In genomic region chr5:1667648-1668140, GRCh38 we compare ENCODE assay signal across 11 cellular contexts.
DNase-seq lines count a peak whose midpoint lies in the region; ATAC-seq, FAIRE-seq and TF ChIP-seq lines count a peak whose summit lies in the region.
"Had no signal": no experiment of that assay in that cellular context is flagged by ENCODE, and none has a peak within 500 bp of the region (broad histone marks: within the 10 kb centered on the region; RNA-seq: fewer than 3 reads in every experiment).

No MANE protein-coding gene starts in this region.

- H3K79me2 ChIP-seq in H1 (ENCODE audit: control insufficient read depth in 1 of 2, insufficient read depth in 2 of 2, low read length in 2 of 2): no peaks in the 10 kb centered on the region

- peak overlapping the region in 1 of 2 donors; percentile 55 for H3K4me3 Mint-ChIP-seq in stimulated activated naive CD8-positive, alpha-beta T cell treated with anti-CD3 and anti-CD28 coated beads, Interleukin-15, amount 100 ng/mL, for 72 hours
- H3K4me3 Mint-ChIP-seq in mesothelial cell of epicardium: peak overlapping the region; percentile 59
- H3K4me3 Mint-ChIP-seq: activated naive CD8-positive, alpha-beta T cell treated with anti-CD3 and anti-CD28 coated beads, Interleukin-2, amount 10 ng/mL, durations not matched to agents 7 days and 5 days had no signal

- H2AK5ac ChIP-seq in H1 (ENCODE audit: low read depth, low read length): no peak overlapping the region

- peak overlapping the region; percentile 39 to 69 (median 49) for H3K4me3 ChIP-seq in H1 (ENCODE audit: extremely low read depth in 1 of 4, insufficient read depth in 2 of 4, low read depth in 3 of 4, low read length in 4 of 4)
- H3K4me3 ChIP-seq: SJSA1 had no signal

- H3K9ac ChIP-seq in H1 (replicated peaks in 1 of 4; ENCODE audit: extremely low read depth in 1 of 4, low read depth in 3 of 4, low read length in 3 of 4): no peak overlapping the region; a peak in 1 of 7 replicates

- no peak overlapping the region for H3K27ac ChIP-seq in H1 (ENCODE audit: low read depth, low read length)
- H3K27ac ChIP-seq: SJSA1 had no signal

- H3K23ac ChIP-seq in H1 (ENCODE audit: insufficient read length): no peak overlapping the region

- H3K23me2 ChIP-seq in H1 (ENCODE audit: low read depth, low read length): peaks cover 7% of the 10 kb centered on the region; the same call in 1 of the 2 replicates

- TF ChIP-seq RAD21 in H1 (IDR thresholded peaks at IDR 0.05 in 1 of 2, conservative IDR thresholded peaks at IDR 0.05 in 1 of 2; ENCODE audit: low read depth in 2 of 2, low read length in 2 of 2): no peak

- H4K5ac ChIP-seq in H1 (ENCODE audit: insufficient read length, low read depth, low read length): no peak overlapping the region

- H4K8ac ChIP-seq in H1 (ENCODE audit: extremely low read depth, insufficient read depth, low read length): no peak overlapping the region

- peak overlapping the region; percentile 64 for H4K91ac ChIP-seq in H1 (replicated peaks; ENCODE audit: insufficient read length, low read length)

- H3K9me3 Mint-ChIP-seq in stimulated activated naive CD8-positive, alpha-beta T cell treated with anti-CD3 and anti-CD28 coated beads, Interleukin-15, amount 100 ng/mL, for 72 hours: no peaks in the 10 kb centered on the region
- H3K9me3 Mint-ChIP-seq in mesothelial cell of epicardium: peaks cover 6% of the 10 kb centered on the region
- H3K9me3 Mint-ChIP-seq: activated naive CD8-positive, alpha-beta T cell treated with anti-CD3 and anti-CD28 coated beads, Interleukin-2, amount 10 ng/mL, durations not matched to agents 7 days and 5 days had no signal

- no peaks in the 10 kb centered on the region for H3K36me3 ChIP-seq in H1 (ENCODE audit: control insufficient read depth in 2 of 4, insufficient read depth in 4 of 4, low read length in 3 of 4)
- H3K36me3 ChIP-seq: SJSA1 had no signal

- H3K36me3 Mint-ChIP-seq in mesothelial cell of epicardium: no peaks in the 10 kb centered on the region
- H3K36me3 Mint-ChIP-seq: activated naive CD8-positive, alpha-beta T cell treated with anti-CD3 and anti-CD28 coated beads, Interleukin-2, amount 10 ng/mL, durations not matched to agents 7 days and 5 days had no signal

- peak overlapping the region; percentile 60 to 91 for H3K4me2 ChIP-seq in H1 (ENCODE audit: insufficient read depth in 1 of 2, low read depth in 2 of 2, low read length in 2 of 2)

- WGBS in H1 (ENCODE audit: extremely low coverage in 1 of 2, insufficient coverage in 1 of 2, insufficient read length in 1 of 2, insufficient replicate concordance in 2 of 2, low coverage in 1 of 2, low lambda C conversion rate in 2 of 2, missing lambda C conversion rate in 1 of 2), 2 experiments: 7% methylated on average over 35 of the region's 38 CpGs; no CpG with 5 or more reads in 1 of the 2 experiments

- H2BK15ac ChIP-seq in H1 (ENCODE audit: low read length): no peak overlapping the region

- 0 out of 2 replicates have a peak overlapping the region, but pooled peaks have one; percentile 75 for H2BK12ac ChIP-seq in H1 (ENCODE audit: low read depth, low read length)

- no peaks in the 10 kb centered on the region for H3K9me3 ChIP-seq in H1 (ENCODE audit: insufficient read depth in 2 of 2, low read depth in 1 of 2, low read length in 1 of 2)
- H3K9me3 ChIP-seq: SJSA1 had no signal

- TF ChIP-seq CTCF in H1 (IDR thresholded peaks at IDR 0.05; ENCODE audit: control extremely low read depth in 1 of 3, insufficient read depth in 1 of 3, low read depth in 1 of 3, low read length in 3 of 3): no peak
- TF ChIP-seq CTCF in mesothelial cell of epicardium (IDR thresholded peaks at IDR 0.05; ENCODE audit: unreplicated experiment): no peak

- no peak for DNase-seq in stimulated activated naive CD8-positive, alpha-beta T cell treated with anti-CD3 and anti-CD28 coated beads, Interleukin-15, amount 100 ng/mL, for 72 hours
- no peak for DNase-seq in stimulated activated naive CD8-positive, alpha-beta T cell treated with anti-CD3 and anti-CD28 coated beads, Interleukin-15, Interleukin-2, amounts not matched to agents 100 U/mL and 50 U/mL, for 24 hours
- no peak for DNase-seq in H1 (ENCODE audit: low read depth in 1 of 2, low spot score in 2 of 2)
- no peak for DNase-seq in mesothelial cell of epicardium (ENCODE audit: low spot score in 2 of 2, unreplicated experiment in 2 of 2)
- DNase-seq in NCI-H1092 (lab: John Stamatoyannopoulos, UW): no peak
- no peak for DNase-seq in NCI-H748 treated with DMSO at 0.1 percent for 48 hours (lab: John Stamatoyannopoulos, UW)
- DNase-seq: KG1 had no signal

- POLR2A ChIA-PET in H1 (lab: Charles Lee; ENCODE audit: partially characterized antibody): interaction anchor here (1.5 kb wide), 1 partner anchor 57 kb away, joined by 4 read pairs; no protein-coding TSS in a partner anchor

- no peaks in the 10 kb centered on the region for H3K79me1 ChIP-seq in H1 (ENCODE audit: low read depth, low read length)

- TF ChIP-seq EP300 in H1 (IDR thresholded peaks at IDR 0.05; ENCODE audit: borderline replicate concordance in 1 of 2, low read depth in 2 of 2, low read length in 2 of 2): no peak

- H2AFZ ChIP-seq in H1 (ENCODE audit: low read length): peak overlapping the region; percentile 20; the same call in 1 of the 2 replicates

- no peak overlapping the region for H2BK20ac ChIP-seq in H1 (ENCODE audit: low read length)

- TF ChIP-seq POLR2A in H1 (IDR thresholded peaks at IDR 0.05; ENCODE audit: control extremely low read depth in 1 of 2, low read depth in 2 of 2, low read length in 2 of 2): no peak

- ATAC-seq in stimulated activated naive CD8-positive, alpha-beta T cell treated with anti-CD3 and anti-CD28 coated beads, Interleukin-15, amount 100 ng/mL, for 72 hours: peak; percentile 10
- ATAC-seq in stimulated activated naive CD8-positive, alpha-beta T cell treated with anti-CD3 and anti-CD28 coated beads, Interleukin-15, Interleukin-2, amounts not matched to agents 100 U/mL and 50 U/mL, for 24 hours: no peak
- ATAC-seq in HG02588 (IDR thresholded peaks at IDR 0.05; ENCODE audit: unreplicated experiment) (no peak), GM21723 (IDR thresholded peaks at IDR 0.05; ENCODE audit: unreplicated experiment) (no peak)

- peak overlapping the region; percentile 77 for H3K4ac ChIP-seq in H1 (replicated peaks; ENCODE audit: insufficient read length, low read depth, low read length)

- CTCF ChIA-PET in H1 (lab: Charles Lee; ENCODE audit: partially characterized antibody): interaction anchor here (0.6 to 2.9 kb wide), 14 partner anchors 10 to 494 kb away, joined by 3 to 18 read pairs (median 3); no protein-coding TSS in a partner anchor

- no peak overlapping the region for H3K14ac ChIP-seq in H1 (ENCODE audit: insufficient read length)

- H2BK120ac ChIP-seq in H1 (replicated peaks; ENCODE audit: low read depth, low read length): no peak overlapping the region

- H3K4me1 Mint-ChIP-seq in stimulated activated naive CD8-positive, alpha-beta T cell treated with anti-CD3 and anti-CD28 coated beads, Interleukin-15, amount 100 ng/mL, for 72 hours: peaks cover 15% of the 10 kb centered on the region
- peaks cover 6% of the 10 kb centered on the region for H3K4me1 Mint-ChIP-seq in mesothelial cell of epicardium

- peaks cover 2 to 36% (median 23%) of the 10 kb centered on the region in 4 experiments for H3K27me3 ChIP-seq in H1 (replicated peaks in 1 of 4; ENCODE audit: control insufficient read depth in 3 of 4, extremely low read depth in 1 of 4, insufficient read depth in 3 of 4, low read length in 3 of 4)

- peaks cover 84% of the 10 kb centered on the region for H3K27me3 Mint-ChIP-seq in stimulated activated naive CD8-positive, alpha-beta T cell treated with anti-CD3 and anti-CD28 coated beads, Interleukin-15, amount 100 ng/mL, for 72 hours
- peaks cover 85% of the 10 kb centered on the region for H3K27me3 Mint-ChIP-seq in mesothelial cell of epicardium (ENCODE audit: low read depth)

- no peak overlapping the region for H3K27ac Mint-ChIP-seq in stimulated activated naive CD8-positive, alpha-beta T cell treated with anti-CD3 and anti-CD28 coated beads, Interleukin-15, amount 100 ng/mL, for 72 hours
- H3K27ac Mint-ChIP-seq in mesothelial cell of epicardium: no peak overlapping the region
- H3K27ac Mint-ChIP-seq: activated naive CD8-positive, alpha-beta T cell treated with anti-CD3 and anti-CD28 coated beads, Interleukin-2, amount 10 ng/mL, durations not matched to agents 7 days and 5 days had no signal

- no peak for FAIRE-seq in H1 (lab: Jason Lieb, UNC)

- H3K4me1 ChIP-seq in H1 (replicated peaks in 1 of 4; ENCODE audit: control insufficient read depth in 3 of 4, insufficient read depth in 4 of 4, low read length in 3 of 4): peaks cover 0 to 18% (median 8%) of the 10 kb centered on the region in 4 experiments; a peak in 5 of 7 replicates
- H3K4me1 ChIP-seq: SJSA1 had no signal

- peak overlapping the region; percentile 48 for H3K18ac ChIP-seq in H1 (ENCODE audit: extremely low read depth, low read length)

- no peak overlapping the region for H2BK5ac ChIP-seq in H1 (ENCODE audit: low read depth, low read length)

- H4K20me1 ChIP-seq in H1 (replicated peaks in 1 of 2; ENCODE audit: control insufficient read depth in 1 of 2, insufficient read depth in 2 of 2, low read length in 2 of 2): peaks cover 0 to 3% of the 10 kb centered on the region in 2 experiments

- H3K56ac ChIP-seq in H1 (replicated peaks; ENCODE audit: insufficient read length, low read depth, low read length): no peak overlapping the region

TF ChIP-seq in H1, 55 proteins besides CTCF, POLR2A, EP300 and RAD21:
- TF ChIP-seq KDM4A (IDR thresholded peaks at IDR 0.05; ENCODE audit: low read depth, low read length, severe bottlenecking) (peak; percentile 93), USF2 (IDR thresholded peaks at IDR 0.05; ENCODE audit: low read length) (no peak), SUZ12 (IDR thresholded peaks at IDR 0.05; ENCODE audit: low read length) (peak; percentile 26; the same call in 1 of the 2 replicates)
TF ChIP-seq in H1: peak in this region for 2.
